10 cellular contexts compared by ENCODE assay signal in the genomic region with DNA sequence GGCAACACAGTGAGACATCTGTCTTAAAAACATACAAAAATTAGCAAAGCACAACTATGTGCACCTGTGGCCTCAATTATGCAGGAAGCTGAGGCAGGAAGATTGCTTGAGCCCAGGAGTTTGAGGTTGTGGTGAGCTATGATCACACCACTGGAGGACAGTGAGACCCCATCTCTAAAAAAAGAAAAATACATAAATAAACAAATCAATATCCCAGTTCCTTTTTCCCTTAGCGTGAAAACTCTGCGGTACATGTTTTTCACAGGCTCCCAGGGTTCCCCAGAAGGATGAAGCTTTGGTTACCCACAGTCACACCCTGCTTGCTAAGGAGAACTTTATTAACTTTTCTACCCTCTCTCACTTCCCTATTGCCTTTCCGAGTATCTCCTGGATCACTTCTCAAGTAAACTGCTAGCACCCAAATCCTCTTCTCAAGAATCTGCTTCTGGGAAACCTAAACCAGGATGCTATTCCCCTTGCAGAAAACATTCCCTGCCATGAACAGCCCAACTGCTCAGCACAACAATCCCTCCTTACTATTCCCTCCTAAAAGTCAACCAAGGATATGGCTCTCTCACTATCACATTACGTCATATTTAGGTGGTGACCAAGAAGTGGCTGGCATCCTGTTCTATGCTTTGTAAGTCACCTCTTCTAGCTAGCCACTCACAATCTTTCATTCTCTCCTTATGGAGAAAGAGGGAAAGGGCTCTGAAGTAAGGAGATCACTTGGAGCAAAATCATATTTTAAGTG.
DNase-seq lines count a peak whose midpoint lies in the region; ATAC-seq and TF ChIP-seq lines count a peak whose summit lies in the region.
"Had no signal": no experiment of that assay in that cellular context is flagged by ENCODE, and none has a peak within 500 bp of the region (broad histone marks: within the 10 kb centered on the region; RNA-seq: fewer than 3 reads in every experiment).

No MANE protein-coding gene starts in this region.

- intact Hi-C loops in natural killer cell (cut with micrococcal nuclease) = loop anchor here (5.0 kb wide), 2 partner anchors 43 to 77 kb away; no protein-coding TSS in a partner anchor
- intact Hi-C loops in MCF 10A (cut with micrococcal nuclease) = no loop called here

- H3K27ac Mint-ChIP-seq in natural killer cell (peak overlapping the region; percentile 76 to 92), MCF 10A (ENCODE audit: low read depth, unreplicated experiment) (no peak overlapping the region)

- H3K4me1 Mint-ChIP-seq in natural killer cell = peaks cover 65 to 69% of the 10 kb centered on the region in 2 donors
- peaks cover 5% of the 10 kb centered on the region for H3K4me1 Mint-ChIP-seq in MCF 10A (ENCODE audit: insufficient read depth, unreplicated experiment)

- no peaks in the 10 kb centered on the region for H3K36me3 Mint-ChIP-seq in natural killer cell
- H3K36me3 Mint-ChIP-seq in MCF 10A (ENCODE audit: insufficient read depth, unreplicated experiment) = no peaks in the 10 kb centered on the region

- TF ChIP-seq CTCF in natural killer cell (IDR thresholded peaks at IDR 0.05) (no peak), MCF 10A (IDR thresholded peaks at IDR 0.05; ENCODE audit: unreplicated experiment) (no peak)

- CTCF ChIA-PET in MCF 10A (lab: Yijun Ruan, JAX) = interaction anchor here (0.9 kb wide), 1 partner anchor 222 kb away, joined by 3 read pairs; no protein-coding TSS in a partner anchor

- BruUV-seq in MCF 10A (replicated peaks; lab: Mats Ljungman, UMichigan) = no TSS peak

- POLR2A ChIA-PET in MCF 10A (lab: Yijun Ruan, JAX) = no interaction called here

- H3K27me3 Mint-ChIP-seq in natural killer cell (ENCODE audit: low read depth in 2 of 2) (no peaks in the 10 kb centered on the region), MCF 10A (ENCODE audit: insufficient read depth, unreplicated experiment) (no peaks in the 10 kb centered on the region)

- in situ Hi-C loops in KBM-7 (cut with MboI; ENCODE audit: low pct_unique_long_range_greater_than_20kb, low sequenced_read_pairs) = no loop called here

- DNase-seq in KBM-7 = peak; percentile 40
- no peak for DNase-seq in natural killer cell
- DNase-seq in MCF 10A (ENCODE audit: unreplicated experiment) = no peak
- DNase-seq in HuH-7 (ENCODE audit: low spot score) = no peak
- DNase-seq in NCI-H446 treated with DMSO at 0.1 percent for 48 hours (lab: John Stamatoyannopoulos, UW) = no peak
- DNase-seq: anterior cingulate cortex, SK-N-SH had no signal

- H3K4me3 Mint-ChIP-seq in natural killer cell (peak overlapping the region; percentile 5), MCF 10A (ENCODE audit: unreplicated experiment) (no peak overlapping the region)
- H3K4me3 Mint-ChIP-seq: neural crest cell had no signal

- ATAC-seq in GM19023 (IDR thresholded peaks at IDR 0.05; ENCODE audit: unreplicated experiment) = peak; percentile 44
- ATAC-seq in HG02588 (IDR thresholded peaks at IDR 0.05; ENCODE audit: unreplicated experiment) = peak; percentile 53
- no peak for ATAC-seq in natural killer cell

- H3K9me3 Mint-ChIP-seq in natural killer cell (no peaks in the 10 kb centered on the region), MCF 10A (ENCODE audit: unreplicated experiment) (no peaks in the 10 kb centered on the region)
- H3K9me3 Mint-ChIP-seq: neural crest cell had no signal

Comparison
In these comparisons a context has a peak if more than half of its experiments do, and no peak if none do; other contexts are left out.
1. ATAC-seq: peak in GM19023 (single experiment) and HG02588 (single experiment); none in natural killer cell (0 of 3).